33 cellular contexts compared by ENCODE assay signal in genomic region chr18:40452599-40452998, GRCh38.
"Had no signal": no experiment of that assay in that cellular context is flagged by ENCODE, and none has a peak within 500 bp of the region (broad histone marks: within the 10 kb centered on the region; RNA-seq: fewer than 3 reads in every experiment).

No MANE protein-coding gene starts in this region.

- ATAC-seq: activated CD4-positive, CD25-positive, alpha-beta regulatory T cell treated with anti-CD3 and anti-CD28 coated beads, Interleukin-2, amount 50 U/mL, for 24 hours; activated CD8-positive, alpha-beta T cell treated with anti-CD3 and anti-CD28 coated beads for 36 hours; activated naive CD8-positive, alpha-beta T cell treated with anti-CD3 and anti-CD28 coated beads, Interleukin-2, amount 50 U/mL, for 24 hours; body of pancreas; effector memory CD8-positive, alpha-beta T cell; gastroesophageal sphincter; T-helper 17 cell had no signal

- H3K4me3 ChIP-seq: adrenal gland, body of pancreas, esophagus squamous epithelium, gastroesophageal sphincter had no signal

- H3K9me3 ChIP-seq: adrenal gland, body of pancreas, esophagus squamous epithelium, gastroesophageal sphincter had no signal

- FAIRE-seq: colon had no signal

- H3K27me3 ChIP-seq: adrenal gland, body of pancreas, esophagus squamous epithelium, gastroesophageal sphincter had no signal

- H3K36me3 ChIP-seq: adrenal gland, esophagus squamous epithelium, gastroesophageal sphincter, WERI-Rb-1 had no signal

- H3K27ac ChIP-seq: adrenal gland, body of pancreas, epithelial cell of prostate, esophagus squamous epithelium, gastroesophageal sphincter, WERI-Rb-1 had no signal

- DNase-seq: activated B cell treated with CpG ODN at 0.5 μM for 24 hours; activated CD4-positive, alpha-beta T cell treated with anti-CD3 and anti-CD28 coated beads for 48 hours; activated CD4-positive, alpha-beta T cell treated with anti-CD3 and anti-CD28 coated beads, Interleukin-2, amount 50 U/mL, for 1 hour; activated CD4-positive, alpha-beta T cell treated with anti-CD3 and anti-CD28 coated beads, Interleukin-2, amount 50 U/mL, for 48 hours; activated CD8-positive, alpha-beta memory T cell treated with anti-CD3 and anti-CD28 coated beads for 24 hours; activated CD8-positive, alpha-beta memory T cell treated with anti-CD3 and anti-CD28 coated beads, Interleukin-2, amount 50 U/mL, for 4 hours; activated CD8-positive, alpha-beta T cell treated with anti-CD3 and anti-CD28 coated beads for 36 hours; activated effector memory CD4-positive, alpha-beta T cell treated with anti-CD3 and anti-CD28 coated beads, Interleukin-2, amount 50 U/mL, for 16 hours; activated naive CD4-positive, alpha-beta T cell treated with anti-CD3 and anti-CD28 coated beads for 36 hours; activated naive CD8-positive, alpha-beta T cell treated with anti-CD3 and anti-CD28 coated beads for 36 hours; activated naive CD8-positive, alpha-beta T cell treated with anti-CD3 and anti-CD28 coated beads, Interleukin-2, amount 50 U/mL, for 24 hours; activated T-cell treated with anti-CD3 and anti-CD28 coated beads, Interleukin-2, amount 50 U/mL, for 1 hour; activated T-cell treated with anti-CD3 and anti-CD28 coated beads, Interleukin-2, amount 50 U/mL, for 48 hours; adrenal gland; amygdala; aorta; body of pancreas; caudate nucleus; cortex of kidney; dermis blood vessel endothelial cell; effector CD4-positive, alpha-beta T cell; effector memory CD8-positive, alpha-beta T cell; esophagus squamous epithelium; foreskin melanocyte; head of caudate nucleus; T-helper 1 cell; T-helper 17 cell; T1000; WERI-Rb-1 had no signal

- H3K4me1 ChIP-seq: adrenal gland, body of pancreas, esophagus squamous epithelium, gastroesophageal sphincter had no signal
